ENCODE assay signal across 1 cellular context in the genomic region with DNA sequence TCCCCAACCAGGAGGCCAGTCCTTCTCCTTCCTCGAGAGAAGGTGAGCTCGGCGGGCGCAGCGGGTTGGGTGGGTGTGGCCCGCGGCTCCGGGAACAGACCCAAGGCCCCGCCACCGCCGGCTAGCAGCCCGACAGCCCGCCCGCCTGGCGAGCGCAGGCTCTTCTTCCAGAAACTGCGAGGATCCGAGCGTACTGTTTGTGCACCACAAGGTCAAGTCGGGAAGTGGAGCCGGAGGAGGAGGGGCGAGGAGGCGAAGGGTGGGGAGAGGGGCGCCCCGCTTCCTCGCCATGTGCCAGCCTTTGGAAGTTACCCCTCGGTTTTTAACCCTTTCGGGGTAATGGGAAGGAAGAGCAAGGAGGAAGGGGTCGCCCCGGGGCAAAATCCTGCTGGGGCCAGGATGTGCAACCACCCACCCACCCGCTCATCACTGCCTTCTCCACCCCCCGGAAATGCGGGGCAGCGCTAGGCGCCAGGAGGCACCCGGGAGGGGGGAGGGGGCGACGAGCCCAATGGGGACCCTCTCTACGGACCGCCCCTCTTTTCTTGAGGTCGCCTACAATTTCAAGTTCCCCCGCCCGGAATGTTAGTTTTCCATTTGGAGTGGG.
TF ChIP-seq lines count a peak whose summit lies in the region.

No MANE protein-coding gene starts in this region.

TF ChIP-seq in K562, 482 proteins besides CTCF, POLR2A, EP300 and RAD21 (continued from another document and continues in another):
- TF ChIP-seq, protein P1, sequence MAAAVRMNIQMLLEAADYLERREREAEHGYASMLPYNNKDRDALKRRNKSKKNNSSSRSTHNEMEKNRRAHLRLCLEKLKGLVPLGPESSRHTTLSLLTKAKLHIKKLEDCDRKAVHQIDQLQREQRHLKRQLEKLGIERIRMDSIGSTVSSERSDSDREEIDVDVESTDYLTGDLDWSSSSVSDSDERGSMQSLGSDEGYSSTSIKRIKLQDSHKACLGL (CRISPR knock-in tag; IDR thresholded peaks at IDR 0.05; ENCODE audit: borderline replicate concordance, poor library complexity, severe bottlenecking) = no peak
- TF ChIP-seq ETV1 (tag; conservative IDR thresholded peaks at IDR 0.05; ENCODE audit: low read depth) (peak; percentile 17; the same call in 1 of the 2 replicates), TAF7 (tag; IDR thresholded peaks at IDR 0.05) (no peak), SREBF1 (IDR thresholded peaks at IDR 0.05; ENCODE audit: borderline replicate concordance, low read depth, low read length) (no peak), ZNF507 (tag; conservative IDR thresholded peaks at IDR 0.05) (no peak), ELF4 (CRISPR knock-in tag; IDR thresholded peaks at IDR 0.05) (no peak), SRSF1 (IDR thresholded peaks at IDR 0.05; ENCODE audit: low read depth, low read length) (no peak), TCF3 (CRISPR knock-in tag; IDR thresholded peaks at IDR 0.05) (no peak), JUN (IDR thresholded peaks at IDR 0.05; ENCODE audit: borderline replicate concordance, low read depth, low read length) (no peak), JUN (CRISPR knock-in tag; IDR thresholded peaks at IDR 0.05; ENCODE audit: borderline replicate concordance) (no peak), SREBF2 (CRISPR knock-in tag; IDR thresholded peaks at IDR 0.05) (no peak), DACH1 (IDR thresholded peaks at IDR 0.05; ENCODE audit: partially characterized antibody) (no peak), IFI16 (CRISPR knock-in tag; IDR thresholded peaks at IDR 0.05) (no peak), ZNF184 (CRISPR knock-in tag; IDR thresholded peaks at IDR 0.05) (no peak), ZC3H4 (CRISPR knock-in tag; IDR thresholded peaks at IDR 0.05; ENCODE audit: borderline replicate concordance) (no peak), HCFC1 (IDR thresholded peaks at IDR 0.05; ENCODE audit: low read depth, low read length) (no peak), POLR2AphosphoS2 (IDR thresholded peaks at IDR 0.05; ENCODE audit: low read length) (no peak), HNRNPUL1 (IDR thresholded peaks at IDR 0.05; ENCODE audit: low read length) (no peak), MYC (IDR thresholded peaks at IDR 0.05; ENCODE audit: low read depth, low read length) (peak; percentile 64), MYC (CRISPR knock-in tag; IDR thresholded peaks at IDR 0.05; ENCODE audit: borderline replicate concordance, low read depth) (no peak), ZEB2 (IDR thresholded peaks at IDR 0.05) (no peak), PHB (CRISPR knock-in tag; IDR thresholded peaks at IDR 0.05) (no peak), ZNF764 (CRISPR knock-in tag; IDR thresholded peaks at IDR 0.05; ENCODE audit: low read depth) (no peak), FOXA1 (IDR thresholded peaks at IDR 0.05; ENCODE audit: borderline replicate concordance) (no peak), SNRNP70 (optimal IDR thresholded peaks at IDR 0.05; ENCODE audit: low read depth, low read length) (no peak), ARID1B (IDR thresholded peaks at IDR 0.05) (no peak), ZNF165 (CRISPR knock-in tag; IDR thresholded peaks at IDR 0.05; ENCODE audit: borderline replicate concordance) (no peak), KLF13 (tag; IDR thresholded peaks at IDR 0.05; ENCODE audit: borderline replicate concordance, low read depth) (peak; percentile 40; the same call in 1 of the 2 replicates), ETS2 (tag; IDR thresholded peaks at IDR 0.05; ENCODE audit: borderline replicate concordance, poor library complexity, severe bottlenecking) (no peak), ZFP1 (CRISPR knock-in tag; IDR thresholded peaks at IDR 0.05) (no peak), CEBPB (tag; IDR thresholded peaks at IDR 0.05) (no peak), KAT2B (IDR thresholded peaks at IDR 0.05; ENCODE audit: low read depth, low read length) (no peak), NR4A1 (CRISPR knock-in tag; IDR thresholded peaks at IDR 0.05) (no peak), NR4A1 (tag; IDR thresholded peaks at IDR 0.05) (no peak), ZKSCAN1 (IDR thresholded peaks at IDR 0.05; ENCODE audit: low read depth, low read length) (no peak), ZNF140 (CRISPR knock-in tag; IDR thresholded peaks at IDR 0.05) (no peak), TGIF2 (CRISPR knock-in tag; IDR thresholded peaks at IDR 0.05) (no peak), TCF7L2 (IDR thresholded peaks at IDR 0.05; ENCODE audit: low read depth, low read length) (no peak), FOXM1 (IDR thresholded peaks at IDR 0.05; ENCODE audit: low read depth) (no peak), FOXM1 (CRISPR knock-in tag; IDR thresholded peaks at IDR 0.05; ENCODE audit: low read depth) (no peak), NR2C1 (IDR thresholded peaks at IDR 0.05) (no peak), NR2C1 (tag; IDR thresholded peaks at IDR 0.05) (no peak), FUS (optimal IDR thresholded peaks at IDR 0.05; ENCODE audit: low read depth, low read length) (no peak), SRSF7 (optimal IDR thresholded peaks at IDR 0.05; ENCODE audit: low read depth, low read length) (no peak), ZNF431 (CRISPR knock-in tag; IDR thresholded peaks at IDR 0.05) (no peak), MCM5 (IDR thresholded peaks at IDR 0.05; ENCODE audit: low read depth) (no peak), IRF2 (CRISPR knock-in tag; IDR thresholded peaks at IDR 0.05) (no peak), CBFA2T3 (IDR thresholded peaks at IDR 0.05) (no peak), CAMTA2 (CRISPR knock-in tag; conservative IDR thresholded peaks at IDR 0.05) (no peak)
- TF ChIP-seq, protein P2, sequence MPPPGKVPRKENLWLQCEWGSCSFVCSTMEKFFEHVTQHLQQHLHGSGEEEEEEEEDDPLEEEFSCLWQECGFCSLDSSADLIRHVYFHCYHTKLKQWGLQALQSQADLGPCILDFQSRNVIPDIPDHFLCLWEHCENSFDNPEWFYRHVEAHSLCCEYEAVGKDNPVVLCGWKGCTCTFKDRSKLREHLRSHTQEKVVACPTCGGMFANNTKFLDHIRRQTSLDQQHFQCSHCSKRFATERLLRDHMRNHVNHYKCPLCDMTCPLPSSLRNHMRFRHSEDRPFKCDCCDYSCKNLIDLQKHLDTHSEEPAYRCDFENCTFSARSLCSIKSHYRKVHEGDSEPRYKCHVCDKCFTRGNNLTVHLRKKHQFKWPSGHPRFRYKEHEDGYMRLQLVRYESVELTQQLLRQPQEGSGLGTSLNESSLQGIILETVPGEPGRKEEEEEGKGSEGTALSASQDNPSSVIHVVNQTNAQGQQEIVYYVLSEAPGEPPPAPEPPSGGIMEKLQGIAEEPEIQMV (tag; conservative IDR thresholded peaks at IDR 0.05; ENCODE audit: low read depth) = no peak
- TF ChIP-seq, protein P3, sequence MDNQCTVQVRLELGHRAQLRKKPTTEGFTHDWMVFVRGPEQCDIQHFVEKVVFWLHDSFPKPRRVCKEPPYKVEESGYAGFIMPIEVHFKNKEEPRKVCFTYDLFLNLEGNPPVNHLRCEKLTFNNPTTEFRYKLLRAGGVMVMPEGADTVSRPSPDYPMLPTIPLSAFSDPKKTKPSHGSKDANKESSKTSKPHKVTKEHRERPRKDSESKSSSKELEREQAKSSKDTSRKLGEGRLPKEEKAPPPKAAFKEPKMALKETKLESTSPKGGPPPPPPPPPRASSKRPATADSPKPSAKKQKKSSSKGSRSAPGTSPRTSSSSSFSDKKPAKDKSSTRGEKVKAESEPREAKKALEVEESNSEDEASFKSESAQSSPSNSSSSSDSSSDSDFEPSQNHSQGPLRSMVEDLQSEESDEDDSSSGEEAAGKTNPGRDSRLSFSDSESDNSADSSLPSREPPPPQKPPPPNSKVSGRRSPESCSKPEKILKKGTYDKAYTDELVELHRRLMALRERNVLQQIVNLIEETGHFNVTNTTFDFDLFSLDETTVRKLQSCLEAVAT (IDR thresholded peaks at IDR 0.05) = no peak
- TF ChIP-seq, protein P4, sequence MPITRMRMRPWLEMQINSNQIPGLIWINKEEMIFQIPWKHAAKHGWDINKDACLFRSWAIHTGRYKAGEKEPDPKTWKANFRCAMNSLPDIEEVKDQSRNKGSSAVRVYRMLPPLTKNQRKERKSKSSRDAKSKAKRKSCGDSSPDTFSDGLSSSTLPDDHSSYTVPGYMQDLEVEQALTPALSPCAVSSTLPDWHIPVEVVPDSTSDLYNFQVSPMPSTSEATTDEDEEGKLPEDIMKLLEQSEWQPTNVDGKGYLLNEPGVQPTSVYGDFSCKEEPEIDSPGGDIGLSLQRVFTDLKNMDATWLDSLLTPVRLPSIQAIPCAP (CRISPR knock-in tag; IDR thresholded peaks at IDR 0.05; ENCODE audit: borderline replicate concordance) = no peak
- TF ChIP-seq, protein P5, sequence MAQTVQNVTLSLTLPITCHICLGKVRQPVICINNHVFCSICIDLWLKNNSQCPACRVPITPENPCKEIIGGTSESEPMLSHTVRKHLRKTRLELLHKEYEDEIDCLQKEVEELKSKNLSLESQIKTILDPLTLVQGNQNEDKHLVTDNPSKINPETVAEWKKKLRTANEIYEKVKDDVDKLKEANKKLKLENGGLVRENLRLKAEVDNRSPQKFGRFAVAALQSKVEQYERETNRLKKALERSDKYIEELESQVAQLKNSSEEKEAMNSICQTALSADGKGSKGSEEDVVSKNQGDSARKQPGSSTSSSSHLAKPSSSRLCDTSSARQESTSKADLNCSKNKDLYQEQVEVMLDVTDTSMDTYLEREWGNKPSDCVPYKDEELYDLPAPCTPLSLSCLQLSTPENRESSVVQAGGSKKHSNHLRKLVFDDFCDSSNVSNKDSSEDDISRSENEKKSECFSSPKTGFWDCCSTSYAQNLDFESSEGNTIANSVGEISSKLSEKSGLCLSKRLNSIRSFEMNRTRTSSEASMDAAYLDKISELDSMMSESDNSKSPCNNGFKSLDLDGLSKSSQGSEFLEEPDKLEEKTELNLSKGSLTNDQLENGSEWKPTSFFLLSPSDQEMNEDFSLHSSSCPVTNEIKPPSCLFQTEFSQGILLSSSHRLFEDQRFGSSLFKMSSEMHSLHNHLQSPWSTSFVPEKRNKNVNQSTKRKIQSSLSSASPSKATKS (CRISPR knock-in tag; IDR thresholded peaks at IDR 0.05) = no peak
- TF ChIP-seq, protein P6, sequence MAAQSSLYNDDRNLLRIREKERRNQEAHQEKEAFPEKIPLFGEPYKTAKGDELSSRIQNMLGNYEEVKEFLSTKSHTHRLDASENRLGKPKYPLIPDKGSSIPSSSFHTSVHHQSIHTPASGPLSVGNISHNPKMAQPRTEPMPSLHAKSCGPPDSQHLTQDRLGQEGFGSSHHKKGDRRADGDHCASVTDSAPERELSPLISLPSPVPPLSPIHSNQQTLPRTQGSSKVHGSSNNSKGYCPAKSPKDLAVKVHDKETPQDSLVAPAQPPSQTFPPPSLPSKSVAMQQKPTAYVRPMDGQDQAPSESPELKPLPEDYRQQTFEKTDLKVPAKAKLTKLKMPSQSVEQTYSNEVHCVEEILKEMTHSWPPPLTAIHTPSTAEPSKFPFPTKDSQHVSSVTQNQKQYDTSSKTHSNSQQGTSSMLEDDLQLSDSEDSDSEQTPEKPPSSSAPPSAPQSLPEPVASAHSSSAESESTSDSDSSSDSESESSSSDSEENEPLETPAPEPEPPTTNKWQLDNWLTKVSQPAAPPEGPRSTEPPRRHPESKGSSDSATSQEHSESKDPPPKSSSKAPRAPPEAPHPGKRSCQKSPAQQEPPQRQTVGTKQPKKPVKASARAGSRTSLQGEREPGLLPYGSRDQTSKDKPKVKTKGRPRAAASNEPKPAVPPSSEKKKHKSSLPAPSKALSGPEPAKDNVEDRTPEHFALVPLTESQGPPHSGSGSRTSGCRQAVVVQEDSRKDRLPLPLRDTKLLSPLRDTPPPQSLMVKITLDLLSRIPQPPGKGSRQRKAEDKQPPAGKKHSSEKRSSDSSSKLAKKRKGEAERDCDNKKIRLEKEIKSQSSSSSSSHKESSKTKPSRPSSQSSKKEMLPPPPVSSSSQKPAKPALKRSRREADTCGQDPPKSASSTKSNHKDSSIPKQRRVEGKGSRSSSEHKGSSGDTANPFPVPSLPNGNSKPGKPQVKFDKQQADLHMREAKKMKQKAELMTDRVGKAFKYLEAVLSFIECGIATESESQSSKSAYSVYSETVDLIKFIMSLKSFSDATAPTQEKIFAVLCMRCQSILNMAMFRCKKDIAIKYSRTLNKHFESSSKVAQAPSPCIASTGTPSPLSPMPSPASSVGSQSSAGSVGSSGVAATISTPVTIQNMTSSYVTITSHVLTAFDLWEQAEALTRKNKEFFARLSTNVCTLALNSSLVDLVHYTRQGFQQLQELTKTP (IDR thresholded peaks at IDR 0.05; ENCODE audit: low read depth in 1 of 2, partially characterized antibody in 2 of 2) = no peak
- TF ChIP-seq, protein P7, sequence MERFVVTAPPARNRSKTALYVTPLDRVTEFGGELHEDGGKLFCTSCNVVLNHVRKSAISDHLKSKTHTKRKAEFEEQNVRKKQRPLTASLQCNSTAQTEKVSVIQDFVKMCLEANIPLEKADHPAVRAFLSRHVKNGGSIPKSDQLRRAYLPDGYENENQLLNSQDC (CRISPR knock-in tag; IDR thresholded peaks at IDR 0.05) = no peak
- TF ChIP-seq, protein P8, sequence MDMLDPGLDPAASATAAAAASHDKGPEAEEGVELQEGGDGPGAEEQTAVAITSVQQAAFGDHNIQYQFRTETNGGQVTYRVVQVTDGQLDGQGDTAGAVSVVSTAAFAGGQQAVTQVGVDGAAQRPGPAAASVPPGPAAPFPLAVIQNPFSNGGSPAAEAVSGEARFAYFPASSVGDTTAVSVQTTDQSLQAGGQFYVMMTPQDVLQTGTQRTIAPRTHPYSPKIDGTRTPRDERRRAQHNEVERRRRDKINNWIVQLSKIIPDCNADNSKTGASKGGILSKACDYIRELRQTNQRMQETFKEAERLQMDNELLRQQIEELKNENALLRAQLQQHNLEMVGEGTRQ (CRISPR knock-in tag; IDR thresholded peaks at IDR 0.05) = no peak
- TF ChIP-seq, protein P9, sequence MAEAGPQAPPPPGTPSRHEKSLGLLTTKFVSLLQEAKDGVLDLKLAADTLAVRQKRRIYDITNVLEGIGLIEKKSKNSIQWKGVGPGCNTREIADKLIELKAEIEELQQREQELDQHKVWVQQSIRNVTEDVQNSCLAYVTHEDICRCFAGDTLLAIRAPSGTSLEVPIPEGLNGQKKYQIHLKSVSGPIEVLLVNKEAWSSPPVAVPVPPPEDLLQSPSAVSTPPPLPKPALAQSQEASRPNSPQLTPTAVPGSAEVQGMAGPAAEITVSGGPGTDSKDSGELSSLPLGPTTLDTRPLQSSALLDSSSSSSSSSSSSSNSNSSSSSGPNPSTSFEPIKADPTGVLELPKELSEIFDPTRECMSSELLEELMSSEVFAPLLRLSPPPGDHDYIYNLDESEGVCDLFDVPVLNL (CRISPR knock-in tag; IDR thresholded peaks at IDR 0.05; ENCODE audit: low read depth) = no peak
- TF ChIP-seq, protein P10, sequence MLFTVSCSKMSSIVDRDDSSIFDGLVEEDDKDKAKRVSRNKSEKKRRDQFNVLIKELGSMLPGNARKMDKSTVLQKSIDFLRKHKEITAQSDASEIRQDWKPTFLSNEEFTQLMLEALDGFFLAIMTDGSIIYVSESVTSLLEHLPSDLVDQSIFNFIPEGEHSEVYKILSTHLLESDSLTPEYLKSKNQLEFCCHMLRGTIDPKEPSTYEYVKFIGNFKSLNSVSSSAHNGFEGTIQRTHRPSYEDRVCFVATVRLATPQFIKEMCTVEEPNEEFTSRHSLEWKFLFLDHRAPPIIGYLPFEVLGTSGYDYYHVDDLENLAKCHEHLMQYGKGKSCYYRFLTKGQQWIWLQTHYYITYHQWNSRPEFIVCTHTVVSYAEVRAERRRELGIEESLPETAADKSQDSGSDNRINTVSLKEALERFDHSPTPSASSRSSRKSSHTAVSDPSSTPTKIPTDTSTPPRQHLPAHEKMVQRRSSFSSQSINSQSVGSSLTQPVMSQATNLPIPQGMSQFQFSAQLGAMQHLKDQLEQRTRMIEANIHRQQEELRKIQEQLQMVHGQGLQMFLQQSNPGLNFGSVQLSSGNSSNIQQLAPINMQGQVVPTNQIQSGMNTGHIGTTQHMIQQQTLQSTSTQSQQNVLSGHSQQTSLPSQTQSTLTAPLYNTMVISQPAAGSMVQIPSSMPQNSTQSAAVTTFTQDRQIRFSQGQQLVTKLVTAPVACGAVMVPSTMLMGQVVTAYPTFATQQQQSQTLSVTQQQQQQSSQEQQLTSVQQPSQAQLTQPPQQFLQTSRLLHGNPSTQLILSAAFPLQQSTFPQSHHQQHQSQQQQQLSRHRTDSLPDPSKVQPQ (CRISPR knock-in tag; IDR thresholded peaks at IDR 0.05; ENCODE audit: borderline replicate concordance) = no peak
